Comparison of ENCODE assay signal across 23 cellular contexts in genomic region chr3:146431240-146431639, GRCh38. TPM values are rescaled to one million over a fixed set of nuclear protein-coding genes. Genes with fewer than 3 reads are reported as not detected.
DNase-seq lines count a peak whose midpoint lies in the region; ATAC-seq and TF ChIP-seq lines count a peak whose summit lies in the region.
"Had no signal": no experiment of that assay in that cellular context is flagged by ENCODE, and none has a peak within 500 bp of the region (broad histone marks: within the 10 kb centered on the region; RNA-seq: fewer than 3 reads in every experiment).

No MANE protein-coding gene starts in this region.

- no peak for ATAC-seq in natural killer cell treated with Interleukin-12 subunit alpha and Interleukin-12 subunit beta and Interleukin-15 and Interleukin-18, amount 100 ng/mL, for 72 hours
- ATAC-seq: A549 had no signal

- no peaks in the 10 kb centered on the region for H3K4me1 ChIP-seq in esophagus squamous epithelium
- H3K4me1 ChIP-seq: A549, SJCRH30 had no signal

- no peaks in the 10 kb centered on the region for H3K27me3 ChIP-seq in MG63
- H3K27me3 ChIP-seq in esophagus squamous epithelium = no peaks in the 10 kb centered on the region
- H3K27me3 ChIP-seq: SJCRH30 had no signal

- DNase-seq in MG63 = peak; percentile 35
- peak; percentile 6 to 13 for DNase-seq in cardiac fibroblast (ENCODE audit: low read depth in 2 of 2)
- peak; percentile 89 for DNase-seq in fibroblast of peridontal ligament (ENCODE audit: extremely low read depth)
- DNase-seq in NCI-H2029 (lab: John Stamatoyannopoulos, UW) = no peak
- DNase-seq in nephron progenitor cell = no peak
- no peak for DNase-seq in natural killer cell treated with Interleukin-12 subunit alpha and Interleukin-12 subunit beta and Interleukin-15 and Interleukin-18, amount 100 ng/mL, for 72 hours (ENCODE audit: low spot score)
- no peak for DNase-seq in esophagus squamous epithelium (lab: John Stamatoyannopoulos, UW)
- DNase-seq: CD4-positive, CD25-positive, alpha-beta regulatory T cell; DMS79; H9; HFFc6; KG1; NCI-H1105; NCI-H146; NCI-H2029 treated with DMSO at 0.1 percent for 48 hours; NCI-H345; NCI-H524 treated with DMSO at 0.1 percent for 48 hours; NCI-H82; SJCRH30 had no signal

- H3K9me3 Mint-ChIP-seq in nephron = peaks cover 8% of the 10 kb centered on the region
- H3K9me3 Mint-ChIP-seq in nephron progenitor cell = peaks cover 5% of the 10 kb centered on the region
- H3K9me3 Mint-ChIP-seq in natural killer cell treated with Interleukin-12 subunit alpha and Interleukin-12 subunit beta and Interleukin-15 and Interleukin-18, amount 100 ng/mL, for 72 hours = peaks cover 11% of the 10 kb centered on the region

- TF ChIP-seq CTCF in cardiac fibroblast (IDR thresholded peaks at IDR 0.05; ENCODE audit: low read depth, low read length) = no peak
- TF ChIP-seq CTCF in nephron (IDR thresholded peaks at IDR 0.05; ENCODE audit: unreplicated experiment in 3 of 3) = no peak
- TF ChIP-seq CTCF in nephron progenitor cell (IDR thresholded peaks at IDR 0.05) = no peak
- no peak for TF ChIP-seq CTCF in esophagus squamous epithelium (IDR thresholded peaks at IDR 0.05)

- H3K27me3 Mint-ChIP-seq in nephron (ENCODE audit: low read depth) (no peaks in the 10 kb centered on the region), nephron progenitor cell (ENCODE audit: low read depth, poor library complexity) (peaks cover 3% of the 10 kb centered on the region)
- peaks cover 0 to 18% of the 10 kb centered on the region in 2 donors for H3K27me3 Mint-ChIP-seq in natural killer cell treated with Interleukin-12 subunit alpha and Interleukin-12 subunit beta and Interleukin-15 and Interleukin-18, amount 100 ng/mL, for 72 hours
- H3K27me3 Mint-ChIP-seq: CD4-positive, CD25-positive, alpha-beta regulatory T cell had no signal

- H3K27ac Mint-ChIP-seq in nephron (peak overlapping the region in 2 of 3 experiments; percentile 25 to 32), nephron progenitor cell (no peak overlapping the region)
- no peak overlapping the region for H3K27ac Mint-ChIP-seq in natural killer cell treated with Interleukin-12 subunit alpha and Interleukin-12 subunit beta and Interleukin-15 and Interleukin-18, amount 100 ng/mL, for 72 hours
- H3K27ac Mint-ChIP-seq: HFFc6 had no signal

- H3K36me3 ChIP-seq in MG63 (no peaks in the 10 kb centered on the region), esophagus squamous epithelium (no peaks in the 10 kb centered on the region)
- H3K36me3 ChIP-seq: SJCRH30 had no signal

- H3K4me3 ChIP-seq in MG63 = no peak overlapping the region
- H3K4me3 ChIP-seq in cardiac fibroblast (replicated peaks in 1 of 2; ENCODE audit: low read depth in 2 of 2, low read length in 2 of 2) = no peak overlapping the region
- H3K4me3 ChIP-seq in esophagus squamous epithelium = no peak overlapping the region
- H3K4me3 ChIP-seq: A549, SJCRH30 had no signal

- H3K4me3 Mint-ChIP-seq in nephron = no peak overlapping the region
- H3K4me3 Mint-ChIP-seq in nephron progenitor cell = no peak overlapping the region
- no peak overlapping the region for H3K4me3 Mint-ChIP-seq in natural killer cell treated with Interleukin-12 subunit alpha and Interleukin-12 subunit beta and Interleukin-15 and Interleukin-18, amount 100 ng/mL, for 72 hours
- H3K4me3 Mint-ChIP-seq: CD4-positive, CD25-positive, alpha-beta regulatory T cell; H9; HFFc6 had no signal

- TF ChIP-seq POLR2A in esophagus squamous epithelium (IDR thresholded peaks at IDR 0.05) = no peak

- H3K9me3 ChIP-seq in MG63 (peaks cover 8% of the 10 kb centered on the region), esophagus squamous epithelium (no peaks in the 10 kb centered on the region)
- H3K9me3 ChIP-seq: A549, SJCRH30 had no signal

- intact Hi-C loops in esophagus squamous epithelium (cut with DNase I) = no loop called here

- peaks cover 6% of the 10 kb centered on the region for H3K4me1 Mint-ChIP-seq in nephron
- no peaks in the 10 kb centered on the region for H3K4me1 Mint-ChIP-seq in nephron progenitor cell
- no peaks in the 10 kb centered on the region for H3K4me1 Mint-ChIP-seq in natural killer cell treated with Interleukin-12 subunit alpha and Interleukin-12 subunit beta and Interleukin-15 and Interleukin-18, amount 100 ng/mL, for 72 hours (ENCODE audit: low read depth in 2 of 2)
- H3K4me1 Mint-ChIP-seq: CD4-positive, CD25-positive, alpha-beta regulatory T cell; H9 had no signal

- no peak overlapping the region for H3K27ac ChIP-seq in esophagus squamous epithelium
- H3K27ac ChIP-seq: A549, HL-60, SJCRH30 had no signal

- H3K36me3 Mint-ChIP-seq in nephron (ENCODE audit: low read depth) (no peaks in the 10 kb centered on the region), nephron progenitor cell (ENCODE audit: low read depth) (no peaks in the 10 kb centered on the region)
- peaks cover 6% of the 10 kb centered on the region for H3K36me3 Mint-ChIP-seq in natural killer cell treated with Interleukin-12 subunit alpha and Interleukin-12 subunit beta and Interleukin-15 and Interleukin-18, amount 100 ng/mL, for 72 hours
- H3K36me3 Mint-ChIP-seq: CD4-positive, CD25-positive, alpha-beta regulatory T cell had no signal

RNA-seq across cellular contexts. Expression of gene PLSCR2, which starts 38.1 kb away (rescaled TPM):
- total RNA-seq in MG63 (2014; rRNA removed; shearing (Covaris generic); ENCODE audit: low replicate concordance) = not detected in 2 replicates
- not detected for total RNA-seq in natural killer cell treated with Interleukin-12 subunit alpha and Interleukin-12 subunit beta and Interleukin-15 and Interleukin-18, amount 100 ng/mL, for 72 hours
- not detected for total RNA-seq in esophagus squamous epithelium
- total RNA-seq: CD4-positive, CD25-positive, alpha-beta regulatory T cell; H9; HFFc6; HT-29; SJCRH30 had no signal

Comparison
In these comparisons a context has a peak if more than half of its experiments do, and no peak if none do; other contexts are left out.
1. DNase-seq: peak in MG63 (single experiment), cardiac fibroblast (2 of 2) and fibroblast of peridontal ligament (single experiment); none in NCI-H2029 (single experiment), nephron progenitor cell (single experiment), natural killer cell treated with Interleukin-12 subunit alpha and Interleukin-12 subunit beta and Interleukin-15 and Interleukin-18, amount 100 ng/mL, for 72 hours (single experiment) and esophagus squamous epithelium (single experiment).
2. H3K27ac Mint-ChIP-seq: peak in nephron (2 of 3); none in nephron progenitor cell (single experiment) and natural killer cell treated with Interleukin-12 subunit alpha and Interleukin-12 subunit beta and Interleukin-15 and Interleukin-18, amount 100 ng/mL, for 72 hours (0 of 2).